In the genomic region with DNA sequence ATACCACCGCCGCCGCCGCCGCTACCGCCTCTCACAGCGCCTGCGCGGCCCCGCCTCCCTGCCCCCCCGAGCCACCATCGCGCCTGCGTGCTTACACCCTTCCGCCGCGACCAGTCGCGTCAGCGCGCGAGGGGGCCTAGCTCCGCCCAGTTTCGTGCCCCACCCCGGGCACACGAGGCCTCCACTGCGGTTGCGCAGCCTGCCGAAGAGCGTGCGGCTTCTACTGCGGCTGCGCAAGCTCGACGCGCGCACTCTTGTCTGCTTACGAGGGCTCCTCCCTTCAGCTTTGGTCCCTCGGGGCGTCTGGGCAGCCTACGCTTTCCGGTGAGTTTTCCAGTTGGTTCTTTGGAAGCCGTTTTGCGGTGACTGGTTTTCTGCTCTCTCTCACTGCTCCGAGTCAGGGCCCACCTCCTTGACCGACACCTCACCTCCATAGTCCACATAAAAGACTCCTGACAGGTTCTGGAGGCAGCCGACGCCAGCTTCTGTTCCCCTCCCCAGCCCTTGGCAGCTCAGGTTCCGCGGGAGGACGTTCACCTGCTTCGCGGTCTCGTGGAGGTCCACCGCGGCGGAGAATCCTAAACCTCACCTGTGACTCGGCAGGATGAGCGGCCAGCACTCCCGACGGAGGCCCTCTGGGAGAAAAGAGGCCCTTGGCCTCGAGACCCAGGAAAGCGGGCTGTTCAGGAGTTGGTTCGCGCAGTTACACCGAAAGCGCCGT, we compare ENCODE assay signal across 8 cellular contexts. TPM values are rescaled to one million over a fixed set of nuclear protein-coding genes. Genes with fewer than 3 reads are reported as not detected.
DNase-seq lines count a peak whose midpoint lies in the region; ATAC-seq, FAIRE-seq and TF ChIP-seq lines count a peak whose summit lies in the region.

A gene (minus strand): TSS at position 35 of the 721 bp plus-strand sequence. CDS start 65 bp downstream, outside the sequence.

- peak within 1 kb of the TSS; percentile 80 for H3K4ac ChIP-seq in trophoblast cell (ENCODE audit: low read depth, low read length)

- peaks cover 67 to 76% (median 74%) of the 10 kb centered on the region in 3 donors for H3K4me1 Mint-ChIP-seq in T-cell

- peak within 1 kb of the TSS; percentile 94 for H3K9ac ChIP-seq in trophoblast cell (ENCODE audit: low read length)

- peak; percentile 77 for ATAC-seq in HG02852 (IDR thresholded peaks at IDR 0.05; ENCODE audit: unreplicated experiment)
- ATAC-seq in T-cell (replicated peaks in 1 of 4): peak; percentile 87 to 92 (median 88)

- H3K4me2 ChIP-seq in trophoblast cell (ENCODE audit: low read length): peak within 1 kb of the TSS; percentile 95

- TF ChIP-seq EP300 in tibial nerve (IDR thresholded peaks at IDR 0.05): peak; percentile 96 to 99

- peak within 1 kb of the TSS; percentile 87 for H4K8ac ChIP-seq in trophoblast cell (ENCODE audit: low read depth, low read length)

- H3K4me1 ChIP-seq in trophoblast cell (ENCODE audit: control insufficient read depth in 1 of 2, insufficient read depth in 2 of 2, low read length in 2 of 2): peaks cover 0 to 2% of the 10 kb centered on the region in 2 experiments
- H3K4me1 ChIP-seq in tibial nerve: peaks cover 0 to 59% (median 28%) of the 10 kb centered on the region in 4 donors

- peak within 1 kb of the TSS; percentile 97 for H3K4me3 ChIP-seq in trophoblast cell (ENCODE audit: low read depth, low read length)
- H3K4me3 ChIP-seq in tibial nerve: peak within 1 kb of the TSS; percentile 78 to 99 (median 92)

- peak within 1 kb of the TSS; percentile 89 for H4K91ac ChIP-seq in trophoblast cell (ENCODE audit: low read depth, low read length)

- H3K36me3 ChIP-seq in trophoblast cell (ENCODE audit: control insufficient read depth in 1 of 2, insufficient read depth in 2 of 2, low read length in 2 of 2) (peaks cover 3% of the 10 kb centered on the region in 2 experiments), tibial nerve (peaks cover 0 to 2% (median 0%) of the 10 kb centered on the region in 3 donors)

- H2BK120ac ChIP-seq in trophoblast cell (ENCODE audit: insufficient read depth, low read length, poor library complexity): peak within 1 kb of the TSS; percentile 89

- POLR2A ChIA-PET in T-cell (lab: Charles Lee): interaction anchor here (0.5 to 1.0 kb wide), 7 partner anchors 8 to 1466 kb away, joined by 3 to 8 read pairs (median 4); no protein-coding TSS in a partner anchor

- peak; percentile 91 for DNase-seq in GM12892 (ENCODE audit: insufficient read length)
- peak; percentile 94 for DNase-seq in NCI-H146 (lab: John Stamatoyannopoulos, UW)
- peak; percentile 95 to 100 (median 98) for DNase-seq in T-cell
- peak; percentile 98 for DNase-seq in cardiac septum (ENCODE audit: low spot score)
- peak; percentile 99 to 100 for DNase-seq in trophoblast cell
- peak; percentile 92 to 93 for DNase-seq in tibial nerve (ENCODE audit: low spot score in 2 of 2)

- peaks cover 10% of the 10 kb centered on the region for H3K79me1 ChIP-seq in trophoblast cell (ENCODE audit: low read length)

- H2BK12ac ChIP-seq in trophoblast cell (ENCODE audit: low read length): peak within 1 kb of the TSS; percentile 64

- H3K9me3 Mint-ChIP-seq in T-cell: no peaks in the 10 kb centered on the region

- CTCF ChIA-PET in T-cell (lab: Charles Lee): interaction anchor here in 1 of 2 donors (0.6 to 1.4 kb wide), 8 partner anchors 14 to 1436 kb away, joined by 3 to 8 read pairs (median 3); a partner anchor contains a TSS

- H2AK5ac ChIP-seq in trophoblast cell (ENCODE audit: low read length): peak within 1 kb of the TSS; percentile 36

- WGBS in adipose tissue, 3 donors: 0 to 1% (median 0%) methylated on average over 68 of the region's 68 CpGs
- no CpG with 5 or more reads among the region's 68 CpGs for WGBS in trophoblast cell (ENCODE audit: extremely low coverage, insufficient coverage, insufficient read length)
- 0 to 1% methylated on average over 50 to 51 of the region's 68 CpGs for WGBS in tibial nerve, 2 donors

- peak within 1 kb of the TSS; percentile 95 for H3K27ac ChIP-seq in adipose tissue (ENCODE audit: low read depth, low read length)
- H3K27ac ChIP-seq in trophoblast cell (ENCODE audit: low read depth, low read length): peak within 1 kb of the TSS; percentile 95
- H3K27ac ChIP-seq in tibial nerve: peak within 1 kb of the TSS; percentile 81 to 99 (median 96)

- H3K9me3 ChIP-seq in trophoblast cell (ENCODE audit: insufficient read depth, low read depth, low read length) (no peaks in the 10 kb centered on the region), tibial nerve (no peaks in the 10 kb centered on the region)

- intact Hi-C loops in cardiac septum (cut with DNase I): loop anchor here (2.0 kb wide), 1 partner anchor 37 kb away; no protein-coding TSS in a partner anchor

- H3K23ac ChIP-seq in trophoblast cell (ENCODE audit: low read length): no peak within 1 kb of the TSS

- TF ChIP-seq CTCF in tibial nerve (IDR thresholded peaks at IDR 0.05): peak in 1 of 5 experiments; percentile 35

- FAIRE-seq in GM12892 (lab: Jason Lieb, UNC): peak; percentile 100

- H3K27me3 Mint-ChIP-seq in T-cell: no peaks in the 10 kb centered on the region

- H3K79me2 ChIP-seq in trophoblast cell (ENCODE audit: control insufficient read depth, insufficient read depth, low read length, poor library complexity): peaks cover 15% of the 10 kb centered on the region

- H2BK5ac ChIP-seq in trophoblast cell (ENCODE audit: low read depth, low read length, poor library complexity): peak within 1 kb of the TSS; percentile 84

- TF ChIP-seq POLR2A in GM12892 (IDR thresholded peaks at IDR 0.05; ENCODE audit: low read depth, low read length) (peak; percentile 66; the same call in 1 of the 2 replicates), tibial nerve (IDR thresholded peaks at IDR 0.05) (peak; percentile 68 to 91)

- no peaks in the 10 kb centered on the region for H3K27me3 ChIP-seq in trophoblast cell (ENCODE audit: insufficient read depth, low read length)
- H3K27me3 ChIP-seq in tibial nerve: no peaks in the 10 kb centered on the region

- H3K4me3 Mint-ChIP-seq in T-cell: peak within 1 kb of the TSS; percentile 94 to 99 (median 95)

- H3K36me3 Mint-ChIP-seq in T-cell: peaks cover 23% of the 10 kb centered on the region

- peak within 1 kb of the TSS; percentile 66 for H2AFZ ChIP-seq in trophoblast cell (ENCODE audit: insufficient read depth, low read length, poor library complexity)

- H3K14ac ChIP-seq in trophoblast cell (ENCODE audit: low read length): peak within 1 kb of the TSS; percentile 85

- H3K18ac ChIP-seq in trophoblast cell (ENCODE audit: low read length): peak within 1 kb of the TSS; percentile 87

- H3K27ac Mint-ChIP-seq in T-cell: peak within 1 kb of the TSS; percentile 91 to 97

- peak within 1 kb of the TSS; percentile 55 for H4K12ac ChIP-seq in trophoblast cell (ENCODE audit: low read depth, low read length)

RNA-seq across cellular contexts. Expression of the gene that starts here (rescaled TPM):
- 52.9 TPM for polyA plus RNA-seq in GM12892 (2012; ENCODE audit: missing spikeins)
- 10 to 100 TPM; 58.3 to 67.2 (median 65.9) TPM for total RNA-seq in T-cell
- 10 to 100 TPM; 13.2 to 43.6 (median 40.0) TPM for polyA plus RNA-seq in adipose tissue
- total RNA-seq in cardiac septum: 69.2 TPM
- polyA plus RNA-seq in trophoblast cell (2013): 109 and 112 TPM in 2 replicates
- 10 to 100 TPM; 37.5 to 53.7 (median 40.2) TPM for total RNA-seq in tibial nerve

Comparison
In these comparisons a context has a peak if more than half of its experiments do, and no peak if none do; other contexts are left out.
1. Peak in every context shown above with its lines: DNase-seq, ATAC-seq, H3K4me3 ChIP-seq and H3K27ac ChIP-seq.